Comparison of ENCODE assay signal across 15 cellular contexts in the genomic region with DNA sequence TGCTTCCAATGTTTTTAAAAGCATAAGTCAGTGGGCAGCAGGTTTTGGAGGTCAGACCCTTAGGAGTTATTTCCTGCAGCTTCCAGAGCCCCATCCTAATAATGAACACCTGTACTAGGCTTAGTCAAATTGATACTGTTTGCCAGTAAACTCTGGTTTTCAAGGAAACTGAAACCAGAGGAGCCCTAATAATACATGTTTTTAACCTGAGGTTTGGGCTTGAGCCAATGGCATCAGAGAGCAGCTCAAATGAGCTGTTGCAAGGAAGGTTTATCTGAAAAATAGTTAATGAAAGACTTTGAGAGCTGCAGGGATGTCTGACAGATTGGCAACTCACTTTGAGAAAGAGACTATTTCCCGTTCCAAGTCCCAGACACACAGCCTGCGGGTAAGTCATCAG. TPM values are rescaled to one million over a fixed set of nuclear protein-coding genes. Genes with fewer than 3 reads are reported as not detected.
DNase-seq lines count a peak whose midpoint lies in the region; ATAC-seq and TF ChIP-seq lines count a peak whose summit lies in the region.
"Had no signal": no experiment of that assay in that cellular context is flagged by ENCODE, and none has a peak within 500 bp of the region (broad histone marks: within the 10 kb centered on the region; RNA-seq: fewer than 3 reads in every experiment).

No MANE protein-coding gene starts in this region.

- ATAC-seq in GM19324 (IDR thresholded peaks at IDR 0.05; ENCODE audit: low FRiP score, unreplicated experiment) (peak; percentile 35), HG02642 (IDR thresholded peaks at IDR 0.05; ENCODE audit: poor library complexity, unreplicated experiment) (peak; percentile 47), HG03460 (IDR thresholded peaks at IDR 0.05; ENCODE audit: unreplicated experiment) (peak; percentile 51), upper lobe of left lung (ENCODE audit: low FRiP score in 2 of 2) (no peak)
- ATAC-seq: SK-N-SH treated with all-trans-retinoic acid at 6 μM for 48 hours had no signal

- no peak for TF ChIP-seq POLR2A in upper lobe of left lung (IDR thresholded peaks at IDR 0.05)

- intact Hi-C loops in cardiac septum (cut with DNase I): no loop called here

- TF ChIP-seq EP300 in upper lobe of left lung (IDR thresholded peaks at IDR 0.05): no peak

- H3K4me3 ChIP-seq in foreskin fibroblast (ENCODE audit: low read depth in 1 of 2, low read length in 2 of 2) (no peak overlapping the region), upper lobe of left lung (no peak overlapping the region)

- DNase-seq in renal cortical epithelial cell (ENCODE audit: low read depth): peak; percentile 86
- DNase-seq in cardiac septum (ENCODE audit: low spot score): no peak
- DNase-seq in foreskin fibroblast: no peak
- no peak for DNase-seq in upper lobe of left lung
- DNase-seq: activated naive CD4-positive, alpha-beta T cell treated with anti-CD3 and anti-CD28 coated beads, Interleukin-2, amount 50 U/mL, for 16 hours; CD4-positive, alpha-beta memory T cell; KBM-7; NCI-H2029; stimulated activated CD8-positive, alpha-beta memory T cell treated with anti-CD3 and anti-CD28 coated beads, Interleukin-4, amount 100 ng/mL, for 48 hours; trophoblast cell had no signal

- no peaks in the 10 kb centered on the region for H3K36me3 ChIP-seq in upper lobe of left lung

- no peaks in the 10 kb centered on the region for H3K9me3 ChIP-seq in upper lobe of left lung

- H3K27ac ChIP-seq in upper lobe of left lung: no peak overlapping the region
- H3K27ac ChIP-seq: parathyroid adenoma had no signal

- no peaks in the 10 kb centered on the region for H3K27me3 ChIP-seq in upper lobe of left lung

- H3K4me1 ChIP-seq in upper lobe of left lung: no peaks in the 10 kb centered on the region
- H3K4me1 ChIP-seq: parathyroid adenoma had no signal

- WGBS in upper lobe of left lung, 2 donors: 52 to 57% methylated on average over 2 of the region's 2 CpGs

- TF ChIP-seq CTCF in foreskin fibroblast (IDR thresholded peaks at IDR 0.05; ENCODE audit: low read depth, low read length) (no peak), upper lobe of left lung (IDR thresholded peaks at IDR 0.05) (no peak)

RNA-seq across cellular contexts. Expression of a gene that starts 54.6 kb away (rescaled TPM):
- total RNA-seq in renal cortical epithelial cell (not detected in 2 replicates), cardiac septum (not detected), upper lobe of left lung (1 to 10 TPM in 3 of 6 donors, under 1 TPM in 3; 0.33 to 3.5 (median 1.0) TPM)
- total RNA-seq: CD4-positive, alpha-beta memory T cell had no signal

Comparison
In these comparisons a context has a peak if more than half of its experiments do, and no peak if none do; other contexts are left out.
1. ATAC-seq: peak in GM19324 (single experiment), HG02642 (single experiment) and HG03460 (single experiment); none in upper lobe of left lung (0 of 2).